12 cellular contexts compared by ENCODE assay signal in the genomic region with DNA sequence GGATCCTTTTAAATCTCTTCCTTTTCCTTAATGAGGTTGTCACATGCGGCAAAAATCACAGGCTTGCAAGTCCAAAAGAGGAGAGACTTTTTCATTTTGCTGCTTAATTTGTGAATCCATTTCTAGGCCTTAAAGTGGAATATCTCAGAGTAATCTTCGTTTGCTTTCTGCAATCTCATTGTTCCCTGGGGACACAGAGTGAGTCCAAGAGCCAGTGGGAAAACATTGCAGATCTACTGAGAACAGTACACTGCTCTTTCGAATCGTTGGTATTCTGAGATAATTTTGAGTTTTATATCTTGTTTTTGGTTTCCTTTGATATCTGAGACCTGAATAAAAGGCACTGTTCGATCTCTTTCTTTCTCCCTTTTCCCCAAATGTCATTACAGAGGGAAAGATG.
DNase-seq lines count a peak whose midpoint lies in the region; ATAC-seq and TF ChIP-seq lines count a peak whose summit lies in the region.
"Had no signal": no experiment of that assay in that cellular context is flagged by ENCODE, and none has a peak within 500 bp of the region (broad histone marks: within the 10 kb centered on the region; RNA-seq: fewer than 3 reads in every experiment).

No MANE protein-coding gene starts in this region.

- H3K4me1 ChIP-seq in left lung (peaks cover 0 to 8% of the 10 kb centered on the region in 2 donors), stomach (peaks cover 0 to 20% (median 13%) of the 10 kb centered on the region in 4 donors)

- DNase-seq in HFFc6 (no peak), choroid plexus epithelial cell (ENCODE audit: low read depth) (peak; percentile 69), left lung (no peak), stomach (no peak), germinal center (ENCODE audit: low spot score) (no peak), dedifferentiated amniotic fluid mesenchymal stem cell (ENCODE audit: extremely low spot score) (no peak)
- DNase-seq: activated CD4-positive, alpha-beta T cell treated with anti-CD3 and anti-CD28 coated beads, Interleukin-2, amount 50 U/mL, for 4 hours; CD4-positive, alpha-beta T cell; NCI-H1105; stimulated activated naive B cell treated with anti-CD40 and anti-IgM and Interleukin-4, amounts not matched to agents 10 μg/mL and 1 μg/mL and 100 μg/mL, for 72 hours had no signal

- H3K36me3 ChIP-seq in left lung: no peaks in the 10 kb centered on the region
- H3K36me3 ChIP-seq in stomach: no peaks in the 10 kb centered on the region

- no peaks in the 10 kb centered on the region for H3K9me3 ChIP-seq in left lung
- no peaks in the 10 kb centered on the region for H3K9me3 ChIP-seq in stomach

- intact Hi-C loops in left lung (cut with DNase I) (no loop called here), stomach (cut with DNase I; ENCODE audit: low total_unique reads) (no loop called here)

- H3K4me3 ChIP-seq in choroid plexus epithelial cell (ENCODE audit: low read depth, low read length) (no peak overlapping the region), left lung (no peak overlapping the region), stomach (no peak overlapping the region)

- H3K27ac Mint-ChIP-seq in HFFc6: peak overlapping the region; percentile 91
- H3K27ac Mint-ChIP-seq: CD4-positive, alpha-beta T cell; stimulated activated naive B cell treated with anti-CD40 and anti-IgM and Interleukin-4, amounts not matched to agents 10 μg/mL and 1 μg/mL and 100 μg/mL, for 72 hours had no signal

- H3K27ac ChIP-seq in left lung (peak overlapping the region; percentile 29 to 60), stomach (peak overlapping the region in 4 of 5 donors; percentile 27 to 74 (median 42))

- no peak for ATAC-seq in left lung
- no peak for ATAC-seq in HG02763 (IDR thresholded peaks at IDR 0.05; ENCODE audit: unreplicated experiment)
- ATAC-seq in HG02642 (IDR thresholded peaks at IDR 0.05; ENCODE audit: poor library complexity, unreplicated experiment): no peak
- ATAC-seq: stimulated activated naive B cell treated with anti-CD40 and anti-IgM and Interleukin-4, amounts not matched to agents 10 μg/mL and 1 μg/mL and 100 μg/mL, for 72 hours had no signal

- no peak for TF ChIP-seq POLR2A in stomach (IDR thresholded peaks at IDR 0.05)

- H3K36me3 Mint-ChIP-seq in HFFc6 (ENCODE audit: low read depth): no peaks in the 10 kb centered on the region
- H3K36me3 Mint-ChIP-seq: stimulated activated naive B cell treated with anti-CD40 and anti-IgM and Interleukin-4, amounts not matched to agents 10 μg/mL and 1 μg/mL and 100 μg/mL, for 72 hours had no signal

- H3K27me3 Mint-ChIP-seq in HFFc6 (ENCODE audit: insufficient read depth): no peaks in the 10 kb centered on the region
- H3K27me3 Mint-ChIP-seq: CD4-positive, alpha-beta T cell; stimulated activated naive B cell treated with anti-CD40 and anti-IgM and Interleukin-4, amounts not matched to agents 10 μg/mL and 1 μg/mL and 100 μg/mL, for 72 hours had no signal

- no peak for TF ChIP-seq EP300 in stomach (IDR thresholded peaks at IDR 0.05)

- WGBS in stomach, 5 donors: 33 to 58% (median 37%) methylated on average over 5 of the region's 5 CpGs

- no peaks in the 10 kb centered on the region for H3K9me3 Mint-ChIP-seq in HFFc6
- H3K9me3 Mint-ChIP-seq: CD4-positive, alpha-beta T cell had no signal

- no peak for TF ChIP-seq CTCF in HFFc6 (IDR thresholded peaks at IDR 0.05)
- TF ChIP-seq CTCF in choroid plexus epithelial cell (conservative IDR thresholded peaks at IDR 0.05; ENCODE audit: low read depth, low read length): no peak
- no peak for TF ChIP-seq CTCF in left lung (IDR thresholded peaks at IDR 0.05)
- no peak for TF ChIP-seq CTCF in stomach (IDR thresholded peaks at IDR 0.05)

- peaks cover 53% of the 10 kb centered on the region for H3K4me1 Mint-ChIP-seq in HFFc6 (ENCODE audit: low read depth)

- H3K4me3 Mint-ChIP-seq in HFFc6: peak overlapping the region; percentile 66
- H3K4me3 Mint-ChIP-seq: CD4-positive, alpha-beta T cell; stimulated activated naive B cell treated with anti-CD40 and anti-IgM and Interleukin-4, amounts not matched to agents 10 μg/mL and 1 μg/mL and 100 μg/mL, for 72 hours had no signal

- H3K27me3 ChIP-seq in left lung (no peaks in the 10 kb centered on the region), stomach (no peaks in the 10 kb centered on the region)
